ENCODE assay signal across 10 cellular contexts in genomic region chr1:86155061-86155806, GRCh38. TPM values are rescaled to one million over a fixed set of nuclear protein-coding genes. Genes with fewer than 3 reads are reported as not detected.
DNase-seq lines count a peak whose midpoint lies in the region; ATAC-seq and TF ChIP-seq lines count a peak whose summit lies in the region.
"Had no signal": no experiment of that assay in that cellular context is flagged by ENCODE, and none has a peak within 500 bp of the region (broad histone marks: within the 10 kb centered on the region; RNA-seq: fewer than 3 reads in every experiment).

No MANE protein-coding gene starts in this region.

- H3K27ac Mint-ChIP-seq in GM23338 (no peak overlapping the region), chondrocyte (ENCODE audit: unreplicated experiment) (no peak overlapping the region)

- TF ChIP-seq EP300 in stomach (IDR thresholded peaks at IDR 0.05): no peak

- H3K27me3 ChIP-seq in GM23338 (ENCODE audit: insufficient read depth): peaks cover 52% of the 10 kb centered on the region
- H3K27me3 ChIP-seq in stomach: peaks cover 0 to 34% (median 31%) of the 10 kb centered on the region in 3 donors

- intact Hi-C loops in stomach (cut with DNase I; ENCODE audit: low total_unique reads): no loop called here

- H3K36me3 Mint-ChIP-seq in GM23338 (ENCODE audit: low read depth): no peaks in the 10 kb centered on the region; the same call in 1 of the 3 replicates
- no peaks in the 10 kb centered on the region for H3K36me3 Mint-ChIP-seq in chondrocyte (ENCODE audit: low read depth)

- WGBS in stomach, 5 donors: 6 to 28% (median 12%) methylated on average over 21 to 42 of the region's 42 CpGs

- H4K20me1 ChIP-seq in GM23338 (replicated peaks; ENCODE audit: insufficient read depth): no peaks in the 10 kb centered on the region

- H3K79me2 ChIP-seq in GM23338 (replicated peaks; ENCODE audit: insufficient read depth): no peaks in the 10 kb centered on the region

- H2AFZ ChIP-seq in GM23338: peak overlapping the region; percentile 99

- H3F3A ChIP-seq in GM23338 (replicated peaks; ENCODE audit: low read depth): peaks cover 5% of the 10 kb centered on the region; the same call in 1 of the 2 replicates

- H3K4me1 ChIP-seq in GM23338 (ENCODE audit: insufficient read depth) (peaks cover 13% of the 10 kb centered on the region), stomach (peaks cover 17 to 32% (median 22%) of the 10 kb centered on the region in 4 donors)

- peak overlapping the region; percentile 72 for H3K4me3 Mint-ChIP-seq in GM23338
- H3K4me3 Mint-ChIP-seq in chondrocyte (ENCODE audit: unreplicated experiment): peak overlapping the region; percentile 73

- H3K9me3 ChIP-seq in stomach: no peaks in the 10 kb centered on the region

- no peaks in the 10 kb centered on the region for H3K9me3 Mint-ChIP-seq in GM23338
- H3K9me3 Mint-ChIP-seq in chondrocyte (ENCODE audit: low read depth): no peaks in the 10 kb centered on the region

- DNase-seq in GM23338 (ENCODE audit: low spot score) (peak; percentile 73), chondrocyte (ENCODE audit: low spot score) (peak; percentile 87), islet precursor cell (peak; percentile 75), stomach (no peak), epidermal melanocyte (ENCODE audit: insufficient read length, low spot score) (no peak)
- DNase-seq: naive thymus-derived CD8-positive, alpha-beta T cell; NCI-H226 had no signal

- H3K4me2 ChIP-seq in GM23338: peak overlapping the region; percentile 95

- no peaks in the 10 kb centered on the region for H3K9me2 ChIP-seq in GM23338 (ENCODE audit: insufficient read depth)

- peaks cover 37% of the 10 kb centered on the region for H3K27me3 Mint-ChIP-seq in GM23338 (ENCODE audit: insufficient read depth, low read depth, poor library complexity)
- peaks cover 12% of the 10 kb centered on the region for H3K27me3 Mint-ChIP-seq in chondrocyte (ENCODE audit: low read depth)

- H3K4me1 Mint-ChIP-seq in GM23338 (peaks cover 12% of the 10 kb centered on the region), chondrocyte (ENCODE audit: low read depth) (peaks cover 38% of the 10 kb centered on the region)

- no peak for TF ChIP-seq CTCF in GM23338 (conservative IDR thresholded peaks at IDR 0.05; ENCODE audit: low read depth in 2 of 2)
- no peak for TF ChIP-seq CTCF in chondrocyte (IDR thresholded peaks at IDR 0.05)
- TF ChIP-seq CTCF in stomach (IDR thresholded peaks at IDR 0.05): no peak

- no peak overlapping the region for H3K27ac ChIP-seq in GM23338 (ENCODE audit: low read depth)
- H3K27ac ChIP-seq in stomach: peak overlapping the region in 3 of 5 donors; percentile 46 to 79 (median 47)

- H3K36me3 ChIP-seq in GM23338 (ENCODE audit: insufficient read depth) (no peaks in the 10 kb centered on the region), stomach (no peaks in the 10 kb centered on the region)

- ATAC-seq in GM23338: peak; percentile 50
- no peak for ATAC-seq in HG02571 (IDR thresholded peaks at IDR 0.05; ENCODE audit: unreplicated experiment)
- ATAC-seq in GM18873 (IDR thresholded peaks at IDR 0.05; ENCODE audit: low FRiP score, unreplicated experiment): no peak
- ATAC-seq in GM21737 (IDR thresholded peaks at IDR 0.05; ENCODE audit: unreplicated experiment): no peak
- ATAC-seq: naive thymus-derived CD8-positive, alpha-beta T cell had no signal

- TF ChIP-seq POLR2A in stomach (IDR thresholded peaks at IDR 0.05): no peak

- peak overlapping the region; percentile 76 for H3K4me3 ChIP-seq in GM23338
- H3K4me3 ChIP-seq in stomach: peak overlapping the region; percentile 40 to 48 (median 44)

TF ChIP-seq in GM23338, 12 proteins besides CTCF, POLR2A, EP300 and RAD21:
- TF ChIP-seq EZH2phosphoT487 (IDR thresholded peaks at IDR 0.05; ENCODE audit: unreplicated experiment) (peak; percentile 14), ZNF462 (CRISPR knock-in tag; IDR thresholded peaks at IDR 0.05) (no peak), STAT1 (IDR thresholded peaks at IDR 0.05; ENCODE audit: unreplicated experiment) (no peak), EZH2 (IDR thresholded peaks at IDR 0.05; ENCODE audit: low read depth, unreplicated experiment) (peak; percentile 61), POLR2AphosphoS5 (IDR thresholded peaks at IDR 0.05; ENCODE audit: low read depth) (no peak)

RNA-seq across cellular contexts. Expression of gene COL24A1, which starts 1.3 kb away (rescaled TPM):
- 1.3 and 2.1 TPM in 2 replicates for total RNA-seq in GM23338 (2014; rRNA removed; shearing (Covaris generic))
- 1.1 and 1.2 TPM in 2 replicates for polyA plus RNA-seq in GM23338 (2016; fragmentation: Nextera tagmentation; extraction: Ambion mirVana)
- 0.18 to 2.8 TPM (median 0.30 TPM) in 3 replicates for total RNA-seq in chondrocyte
- total RNA-seq in stomach: 1 to 10 TPM in 2 of 5 donors, under 1 TPM in 2, not detected in 1; under 0.01 to 2.4 (median 1.3) TPM
- under 1 TPM in 2 of 3 donors, not detected in 1; 0.06 to 0.10 TPM for polyA plus RNA-seq in stomach
- total RNA-seq: naive thymus-derived CD8-positive, alpha-beta T cell had no signal
- polyA plus RNA-seq: naive thymus-derived CD8-positive, alpha-beta T cell had no signal

Comparison
In these comparisons a context has a peak if more than half of its experiments do, and no peak if none do; other contexts are left out.
1. DNase-seq: peak in GM23338 (single experiment), chondrocyte (single experiment) and islet precursor cell (single experiment); none in stomach (single experiment) and epidermal melanocyte (single experiment).